In the genomic region with DNA sequence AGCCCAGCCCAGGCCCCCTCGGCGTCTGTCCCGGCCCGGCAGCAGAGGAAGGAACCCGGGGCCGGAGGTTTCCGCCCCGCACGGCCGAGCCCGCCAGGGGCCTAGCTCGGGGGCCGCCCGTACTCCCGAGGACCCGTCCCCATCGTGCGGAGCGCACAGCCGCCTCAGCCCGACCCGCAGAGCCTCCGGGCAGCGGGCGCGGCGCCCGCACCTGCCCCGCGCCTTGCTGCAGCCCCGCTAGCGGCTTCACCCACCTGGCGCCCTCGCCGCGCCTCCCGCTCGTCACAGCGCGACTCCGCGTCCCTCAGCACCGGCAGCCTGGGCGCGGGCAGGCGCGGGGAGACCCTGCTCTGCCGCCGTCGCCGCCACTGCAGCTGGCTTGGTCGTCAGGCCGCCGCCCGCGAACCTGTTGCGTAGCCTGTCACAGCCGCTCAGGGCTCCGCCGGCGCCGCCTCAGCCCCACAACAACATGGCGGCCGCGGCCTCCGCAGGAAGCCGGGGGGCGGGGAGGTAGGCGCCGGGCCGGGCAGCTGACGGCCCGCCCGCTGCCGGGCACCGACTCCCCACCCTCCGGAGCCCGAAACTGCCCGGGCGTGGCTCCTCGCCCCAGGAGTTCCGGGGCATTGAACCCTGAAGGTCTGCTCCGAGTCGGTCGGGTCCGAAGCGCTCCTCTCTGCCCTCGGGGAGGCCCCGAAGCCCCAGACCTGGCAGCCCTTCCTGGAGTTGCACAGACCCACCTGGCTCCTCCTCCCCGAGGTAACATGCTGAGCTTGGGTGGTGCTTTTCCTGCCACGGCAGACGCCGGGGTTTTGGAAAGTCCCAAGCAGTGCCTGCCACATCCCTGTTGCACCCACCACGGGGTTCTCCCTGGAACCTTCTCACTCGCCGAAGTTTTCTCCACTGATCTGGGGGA, we compare ENCODE assay signal across 1 cellular context.
TF ChIP-seq lines count a peak whose summit lies in the region.

A gene (minus strand): TSS at position 487 of the 913 bp plus-strand sequence. CDS start 32,454 bp downstream, outside the sequence.

TF ChIP-seq in GM12878, 131 proteins besides CTCF, POLR2A, EP300 and RAD21 (continued from another document and continues in another):
- TF ChIP-seq, protein P1, sequence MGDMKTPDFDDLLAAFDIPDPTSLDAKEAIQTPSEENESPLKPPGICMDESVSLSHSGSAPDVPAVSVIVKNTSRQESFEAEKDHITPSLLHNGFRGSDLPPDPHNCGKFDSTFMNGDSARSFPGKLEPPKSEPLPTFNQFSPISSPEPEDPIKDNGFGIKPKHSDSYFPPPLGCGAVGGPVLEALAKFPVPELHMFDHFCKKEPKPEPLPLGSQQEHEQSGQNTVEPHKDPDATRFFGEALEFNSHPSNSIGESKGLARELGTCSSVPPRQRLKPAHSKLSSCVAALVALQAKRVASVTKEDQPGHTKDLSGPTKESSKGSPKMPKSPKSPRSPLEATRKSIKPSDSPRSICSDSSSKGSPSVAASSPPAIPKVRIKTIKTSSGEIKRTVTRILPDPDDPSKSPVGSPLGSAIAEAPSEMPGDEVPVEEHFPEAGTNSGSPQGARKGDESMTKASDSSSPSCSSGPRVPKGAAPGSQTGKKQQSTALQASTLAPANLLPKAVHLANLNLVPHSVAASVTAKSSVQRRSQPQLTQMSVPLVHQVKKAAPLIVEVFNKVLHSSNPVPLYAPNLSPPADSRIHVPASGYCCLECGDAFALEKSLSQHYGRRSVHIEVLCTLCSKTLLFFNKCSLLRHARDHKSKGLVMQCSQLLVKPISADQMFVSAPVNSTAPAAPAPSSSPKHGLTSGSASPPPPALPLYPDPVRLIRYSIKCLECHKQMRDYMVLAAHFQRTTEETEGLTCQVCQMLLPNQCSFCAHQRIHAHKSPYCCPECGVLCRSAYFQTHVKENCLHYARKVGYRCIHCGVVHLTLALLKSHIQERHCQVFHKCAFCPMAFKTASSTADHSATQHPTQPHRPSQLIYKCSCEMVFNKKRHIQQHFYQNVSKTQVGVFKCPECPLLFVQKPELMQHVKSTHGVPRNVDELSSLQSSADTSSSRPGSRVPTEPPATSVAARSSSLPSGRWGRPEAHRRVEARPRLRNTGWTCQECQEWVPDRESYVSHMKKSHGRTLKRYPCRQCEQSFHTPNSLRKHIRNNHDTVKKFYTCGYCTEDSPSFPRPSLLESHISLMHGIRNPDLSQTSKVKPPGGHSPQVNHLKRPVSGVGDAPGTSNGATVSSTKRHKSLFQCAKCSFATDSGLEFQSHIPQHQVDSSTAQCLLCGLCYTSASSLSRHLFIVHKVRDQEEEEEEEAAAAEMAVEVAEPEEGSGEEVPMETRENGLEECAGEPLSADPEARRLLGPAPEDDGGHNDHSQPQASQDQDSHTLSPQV (IDR thresholded peaks at IDR 0.05) = peak; percentile 54; the same call in 1 of the 2 replicates
- no peak; the same call in 1 of the 2 replicates for TF ChIP-seq ZNF207 (IDR thresholded peaks at IDR 0.05; ENCODE audit: borderline replicate concordance)
- TF ChIP-seq, protein P2, sequence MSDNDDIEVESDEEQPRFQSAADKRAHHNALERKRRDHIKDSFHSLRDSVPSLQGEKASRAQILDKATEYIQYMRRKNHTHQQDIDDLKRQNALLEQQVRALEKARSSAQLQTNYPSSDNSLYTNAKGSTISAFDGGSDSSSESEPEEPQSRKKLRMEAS (IDR thresholded peaks at IDR 0.05; ENCODE audit: low read depth, low read length) = no peak
- no peak; the same call in 2 of the 3 replicates for TF ChIP-seq POU2F2 (IDR thresholded peaks at IDR 0.05; ENCODE audit: borderline replicate concordance, low read depth, low read length)
- no peak for TF ChIP-seq ZNF24 (IDR thresholded peaks at IDR 0.05)
- TF ChIP-seq MYB (IDR thresholded peaks at IDR 0.05; ENCODE audit: borderline replicate concordance, low read depth, low read length) = no peak
- no peak; the same call in 1 of the 2 replicates for TF ChIP-seq ZBED1 (IDR thresholded peaks at IDR 0.05; ENCODE audit: borderline replicate concordance)
- peak; percentile 66; the same call in 1 of the 2 replicates for TF ChIP-seq ASH2L (IDR thresholded peaks at IDR 0.05; ENCODE audit: borderline replicate concordance, low read depth)
- no peak for TF ChIP-seq SREBF2 (IDR thresholded peaks at IDR 0.05; ENCODE audit: low read length)
- no peak for TF ChIP-seq NR2C1 (IDR thresholded peaks at IDR 0.05)
- no peak for TF ChIP-seq JUNB (IDR thresholded peaks at IDR 0.05)
- TF ChIP-seq, protein P3, sequence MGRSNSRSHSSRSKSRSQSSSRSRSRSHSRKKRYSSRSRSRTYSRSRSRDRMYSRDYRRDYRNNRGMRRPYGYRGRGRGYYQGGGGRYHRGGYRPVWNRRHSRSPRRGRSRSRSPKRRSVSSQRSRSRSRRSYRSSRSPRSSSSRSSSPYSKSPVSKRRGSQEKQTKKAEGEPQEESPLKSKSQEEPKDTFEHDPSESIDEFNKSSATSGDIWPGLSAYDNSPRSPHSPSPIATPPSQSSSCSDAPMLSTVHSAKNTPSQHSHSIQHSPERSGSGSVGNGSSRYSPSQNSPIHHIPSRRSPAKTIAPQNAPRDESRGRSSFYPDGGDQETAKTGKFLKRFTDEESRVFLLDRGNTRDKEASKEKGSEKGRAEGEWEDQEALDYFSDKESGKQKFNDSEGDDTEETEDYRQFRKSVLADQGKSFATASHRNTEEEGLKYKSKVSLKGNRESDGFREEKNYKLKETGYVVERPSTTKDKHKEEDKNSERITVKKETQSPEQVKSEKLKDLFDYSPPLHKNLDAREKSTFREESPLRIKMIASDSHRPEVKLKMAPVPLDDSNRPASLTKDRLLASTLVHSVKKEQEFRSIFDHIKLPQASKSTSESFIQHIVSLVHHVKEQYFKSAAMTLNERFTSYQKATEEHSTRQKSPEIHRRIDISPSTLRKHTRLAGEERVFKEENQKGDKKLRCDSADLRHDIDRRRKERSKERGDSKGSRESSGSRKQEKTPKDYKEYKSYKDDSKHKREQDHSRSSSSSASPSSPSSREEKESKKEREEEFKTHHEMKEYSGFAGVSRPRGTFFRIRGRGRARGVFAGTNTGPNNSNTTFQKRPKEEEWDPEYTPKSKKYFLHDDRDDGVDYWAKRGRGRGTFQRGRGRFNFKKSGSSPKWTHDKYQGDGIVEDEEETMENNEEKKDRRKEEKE (IDR thresholded peaks at IDR 0.05) = no peak
- TF ChIP-seq ETV6 (conservative IDR thresholded peaks at IDR 0.05 in 1 of 2, IDR thresholded peaks at IDR 0.05 in 1 of 2; ENCODE audit: borderline replicate concordance in 1 of 2, low read depth in 1 of 2) = peak in 1 of 2 experiments; percentile 23; a peak in 1 of 4 replicates
- TF ChIP-seq ESRRA (IDR thresholded peaks at IDR 0.05; ENCODE audit: low read length) = no peak
- 0 out of 2 replicates have a peak, but pooled peaks have one; percentile 9 for TF ChIP-seq RUNX3 (IDR thresholded peaks at IDR 0.05; ENCODE audit: low read length)
- TF ChIP-seq TCF3 (IDR thresholded peaks at IDR 0.05; ENCODE audit: borderline replicate concordance, insufficient read depth, low read depth, low read length) = peak; percentile 61; the same call in 1 of the 2 replicates
- TF ChIP-seq IKZF2 (IDR thresholded peaks at IDR 0.05) = peak; percentile 92 to 94
- TF ChIP-seq, protein P4, sequence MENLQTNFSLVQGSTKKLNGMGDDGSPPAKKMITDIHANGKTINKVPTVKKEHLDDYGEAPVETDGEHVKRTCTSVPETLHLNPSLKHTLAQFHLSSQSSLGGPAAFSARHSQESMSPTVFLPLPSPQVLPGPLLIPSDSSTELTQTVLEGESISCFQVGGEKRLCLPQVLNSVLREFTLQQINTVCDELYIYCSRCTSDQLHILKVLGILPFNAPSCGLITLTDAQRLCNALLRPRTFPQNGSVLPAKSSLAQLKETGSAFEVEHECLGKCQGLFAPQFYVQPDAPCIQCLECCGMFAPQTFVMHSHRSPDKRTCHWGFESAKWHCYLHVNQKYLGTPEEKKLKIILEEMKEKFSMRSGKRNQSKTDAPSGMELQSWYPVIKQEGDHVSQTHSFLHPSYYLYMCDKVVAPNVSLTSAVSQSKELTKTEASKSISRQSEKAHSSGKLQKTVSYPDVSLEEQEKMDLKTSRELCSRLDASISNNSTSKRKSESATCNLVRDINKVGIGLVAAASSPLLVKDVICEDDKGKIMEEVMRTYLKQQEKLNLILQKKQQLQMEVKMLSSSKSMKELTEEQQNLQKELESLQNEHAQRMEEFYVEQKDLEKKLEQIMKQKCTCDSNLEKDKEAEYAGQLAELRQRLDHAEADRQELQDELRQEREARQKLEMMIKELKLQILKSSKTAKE (IDR thresholded peaks at IDR 0.05; ENCODE audit: low read depth, poor library complexity, severe bottlenecking) = peak; percentile 33
- TF ChIP-seq NFYA (IDR thresholded peaks at IDR 0.05; ENCODE audit: borderline replicate concordance, low read depth, low read length) = no peak
- TF ChIP-seq, protein P5, sequence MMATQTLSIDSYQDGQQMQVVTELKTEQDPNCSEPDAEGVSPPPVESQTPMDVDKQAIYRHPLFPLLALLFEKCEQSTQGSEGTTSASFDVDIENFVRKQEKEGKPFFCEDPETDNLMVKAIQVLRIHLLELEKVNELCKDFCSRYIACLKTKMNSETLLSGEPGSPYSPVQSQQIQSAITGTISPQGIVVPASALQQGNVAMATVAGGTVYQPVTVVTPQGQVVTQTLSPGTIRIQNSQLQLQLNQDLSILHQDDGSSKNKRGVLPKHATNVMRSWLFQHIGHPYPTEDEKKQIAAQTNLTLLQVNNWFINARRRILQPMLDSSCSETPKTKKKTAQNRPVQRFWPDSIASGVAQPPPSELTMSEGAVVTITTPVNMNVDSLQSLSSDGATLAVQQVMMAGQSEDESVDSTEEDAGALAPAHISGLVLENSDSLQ (IDR thresholded peaks at IDR 0.05) = peak; percentile 28; the same call in 1 of the 2 replicates
- TF ChIP-seq NFIC (IDR thresholded peaks at IDR 0.05; ENCODE audit: low read depth, low read length) = no peak
- no peak for TF ChIP-seq STAT3 (IDR thresholded peaks at IDR 0.05; ENCODE audit: low read depth, low read length)
- no peak for TF ChIP-seq ZSCAN29 (IDR thresholded peaks at IDR 0.05)
- no peak for TF ChIP-seq SIX5 (IDR thresholded peaks at IDR 0.05; ENCODE audit: low read depth, low read length, severe bottlenecking)
- no peak for TF ChIP-seq CEBPB (IDR thresholded peaks at IDR 0.05; ENCODE audit: borderline replicate concordance in 1 of 2, low read depth in 2 of 2, low read length in 2 of 2)
- TF ChIP-seq TCF7 (IDR thresholded peaks at IDR 0.05; ENCODE audit: borderline replicate concordance) = no peak
- no peak for TF ChIP-seq BCL11A (IDR thresholded peaks at IDR 0.05; ENCODE audit: low read depth, low read length)
- TF ChIP-seq MYC (IDR thresholded peaks at IDR 0.05; ENCODE audit: insufficient read depth, insufficient read length, insufficient replicate concordance, low read length, severe bottlenecking) = no peak
- TF ChIP-seq CBX5 (IDR thresholded peaks at IDR 0.05; ENCODE audit: low read depth) = 0 out of 2 replicates have a peak, but pooled peaks have one; percentile 19
- TF ChIP-seq, protein P6, sequence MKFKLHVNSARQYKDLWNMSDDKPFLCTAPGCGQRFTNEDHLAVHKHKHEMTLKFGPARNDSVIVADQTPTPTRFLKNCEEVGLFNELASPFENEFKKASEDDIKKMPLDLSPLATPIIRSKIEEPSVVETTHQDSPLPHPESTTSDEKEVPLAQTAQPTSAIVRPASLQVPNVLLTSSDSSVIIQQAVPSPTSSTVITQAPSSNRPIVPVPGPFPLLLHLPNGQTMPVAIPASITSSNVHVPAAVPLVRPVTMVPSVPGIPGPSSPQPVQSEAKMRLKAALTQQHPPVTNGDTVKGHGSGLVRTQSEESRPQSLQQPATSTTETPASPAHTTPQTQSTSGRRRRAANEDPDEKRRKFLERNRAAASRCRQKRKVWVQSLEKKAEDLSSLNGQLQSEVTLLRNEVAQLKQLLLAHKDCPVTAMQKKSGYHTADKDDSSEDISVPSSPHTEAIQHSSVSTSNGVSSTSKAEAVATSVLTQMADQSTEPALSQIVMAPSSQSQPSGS (IDR thresholded peaks at IDR 0.05; ENCODE audit: low read length) = no peak
- TF ChIP-seq, protein P7, sequence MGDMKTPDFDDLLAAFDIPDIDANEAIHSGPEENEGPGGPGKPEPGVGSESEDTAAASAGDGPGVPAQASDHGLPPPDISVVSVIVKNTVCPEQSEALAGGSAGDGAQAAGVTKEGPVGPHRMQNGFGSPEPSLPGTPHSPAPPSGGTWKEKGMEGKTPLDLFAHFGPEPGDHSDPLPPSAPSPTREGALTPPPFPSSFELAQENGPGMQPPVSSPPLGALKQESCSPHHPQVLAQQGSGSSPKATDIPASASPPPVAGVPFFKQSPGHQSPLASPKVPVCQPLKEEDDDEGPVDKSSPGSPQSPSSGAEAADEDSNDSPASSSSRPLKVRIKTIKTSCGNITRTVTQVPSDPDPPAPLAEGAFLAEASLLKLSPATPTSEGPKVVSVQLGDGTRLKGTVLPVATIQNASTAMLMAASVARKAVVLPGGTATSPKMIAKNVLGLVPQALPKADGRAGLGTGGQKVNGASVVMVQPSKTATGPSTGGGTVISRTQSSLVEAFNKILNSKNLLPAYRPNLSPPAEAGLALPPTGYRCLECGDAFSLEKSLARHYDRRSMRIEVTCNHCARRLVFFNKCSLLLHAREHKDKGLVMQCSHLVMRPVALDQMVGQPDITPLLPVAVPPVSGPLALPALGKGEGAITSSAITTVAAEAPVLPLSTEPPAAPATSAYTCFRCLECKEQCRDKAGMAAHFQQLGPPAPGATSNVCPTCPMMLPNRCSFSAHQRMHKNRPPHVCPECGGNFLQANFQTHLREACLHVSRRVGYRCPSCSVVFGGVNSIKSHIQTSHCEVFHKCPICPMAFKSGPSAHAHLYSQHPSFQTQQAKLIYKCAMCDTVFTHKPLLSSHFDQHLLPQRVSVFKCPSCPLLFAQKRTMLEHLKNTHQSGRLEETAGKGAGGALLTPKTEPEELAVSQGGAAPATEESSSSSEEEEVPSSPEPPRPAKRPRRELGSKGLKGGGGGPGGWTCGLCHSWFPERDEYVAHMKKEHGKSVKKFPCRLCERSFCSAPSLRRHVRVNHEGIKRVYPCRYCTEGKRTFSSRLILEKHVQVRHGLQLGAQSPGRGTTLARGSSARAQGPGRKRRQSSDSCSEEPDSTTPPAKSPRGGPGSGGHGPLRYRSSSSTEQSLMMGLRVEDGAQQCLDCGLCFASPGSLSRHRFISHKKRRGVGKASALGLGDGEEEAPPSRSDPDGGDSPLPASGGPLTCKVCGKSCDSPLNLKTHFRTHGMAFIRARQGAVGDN (IDR thresholded peaks at IDR 0.05) = no peak; the same call in none of the 2 replicates
- peak; percentile 27; the same call in 1 of the 2 replicates for TF ChIP-seq PML (IDR thresholded peaks at IDR 0.05; ENCODE audit: low read length)
- TF ChIP-seq BHLHE40 (IDR thresholded peaks at IDR 0.05; ENCODE audit: borderline replicate concordance in 1 of 2, low read depth in 2 of 2, low read length in 1 of 2) = peak in 1 of 2 experiments; percentile 72; a peak in 2 of 4 replicates
- TF ChIP-seq YBX1 (IDR thresholded peaks at IDR 0.05) = no peak
